Comparison of ENCODE assay signal across 23 cellular contexts in the genomic region with DNA sequence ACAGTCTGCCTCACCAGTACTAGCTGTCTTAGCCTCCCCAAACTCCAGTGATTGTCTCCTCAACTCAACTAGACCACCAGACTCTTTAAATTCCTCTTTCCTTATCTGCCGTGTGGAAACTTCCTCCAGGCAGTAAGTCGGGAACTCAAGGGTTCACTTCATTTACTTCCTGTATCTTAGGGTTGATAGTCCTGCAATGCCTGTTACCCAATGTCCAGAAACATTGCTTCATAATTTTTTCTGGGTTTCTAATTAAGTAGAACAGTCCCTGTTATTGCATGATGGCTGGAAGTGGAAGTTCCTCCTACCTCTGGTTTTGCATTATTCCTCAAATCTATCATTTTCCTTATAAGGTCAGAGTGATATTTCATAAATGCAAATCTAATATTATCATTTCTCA.
DNase-seq lines count a peak whose midpoint lies in the region; TF ChIP-seq lines count a peak whose summit lies in the region.
"Had no signal": no experiment of that assay in that cellular context is flagged by ENCODE, and none has a peak within 500 bp of the region (broad histone marks: within the 10 kb centered on the region; RNA-seq: fewer than 3 reads in every experiment).

No MANE protein-coding gene starts in this region.

- H3K4me2 ChIP-seq in neural progenitor cell: no peak overlapping the region

- no peaks in the 10 kb centered on the region for H3K9me3 ChIP-seq in neural progenitor cell (ENCODE audit: low read depth)
- H3K9me3 ChIP-seq: esophagus muscularis mucosa, heart left ventricle, psoas muscle, testis had no signal

- H3K27me3 Mint-ChIP-seq in dendritic cell treated with granulocyte-macrophage colony-stimulating factor and Interleukin-4, amounts not matched to agents 40 ng/mL and 50 ng/mL, for 4 days: no peaks in the 10 kb centered on the region
- H3K27me3 Mint-ChIP-seq in neural progenitor cell (ENCODE audit: insufficient read depth, low read depth): peaks cover 7% of the 10 kb centered on the region

- peak overlapping the region; percentile 59 for H3K27ac Mint-ChIP-seq in dendritic cell treated with granulocyte-macrophage colony-stimulating factor and Interleukin-4, amounts not matched to agents 40 ng/mL and 50 ng/mL, for 4 days
- no peak overlapping the region for H3K27ac Mint-ChIP-seq in neural progenitor cell
- H3K27ac Mint-ChIP-seq: activated naive CD8-positive, alpha-beta T cell treated with anti-CD3 and anti-CD28 coated beads, Interleukin-2, amount 50 U/mL, for 24 hours; immature natural killer cell; memory B cell; natural killer cell had no signal

- no peak for TF ChIP-seq CTCF in neural progenitor cell (IDR thresholded peaks at IDR 0.05)

- intact Hi-C loops in dendritic cell treated with granulocyte-macrophage colony-stimulating factor and Interleukin-4, amounts not matched to agents 40 ng/mL and 50 ng/mL, for 4 days (cut with micrococcal nuclease): no loop called here

- peaks cover 22% of the 10 kb centered on the region for H3K4me1 Mint-ChIP-seq in dendritic cell treated with granulocyte-macrophage colony-stimulating factor and Interleukin-4, amounts not matched to agents 40 ng/mL and 50 ng/mL, for 4 days (ENCODE audit: low read depth)
- no peaks in the 10 kb centered on the region for H3K4me1 Mint-ChIP-seq in neural progenitor cell
- H3K4me1 Mint-ChIP-seq: immature natural killer cell had no signal

- no peaks in the 10 kb centered on the region for H3F3A ChIP-seq in neural progenitor cell (ENCODE audit: low read depth)

- H3K9ac ChIP-seq in neural progenitor cell: no peak overlapping the region

- no peaks in the 10 kb centered on the region for H3K9me3 Mint-ChIP-seq in dendritic cell treated with granulocyte-macrophage colony-stimulating factor and Interleukin-4, amounts not matched to agents 40 ng/mL and 50 ng/mL, for 4 days
- no peaks in the 10 kb centered on the region for H3K9me3 Mint-ChIP-seq in neural progenitor cell
- H3K9me3 Mint-ChIP-seq: activated naive CD8-positive, alpha-beta T cell treated with anti-CD3 and anti-CD28 coated beads, Interleukin-2, amount 50 U/mL, for 24 hours; memory B cell; natural killer cell had no signal

- H3K27me3 ChIP-seq in neural progenitor cell: no peaks in the 10 kb centered on the region
- H3K27me3 ChIP-seq: testis had no signal

- peak overlapping the region; percentile 9 for H2AFZ ChIP-seq in neural progenitor cell (replicated peaks)

- H3K27ac ChIP-seq in neural progenitor cell: no peak overlapping the region
- H3K27ac ChIP-seq: esophagus muscularis mucosa, psoas muscle, testis had no signal

- H3K4me3 ChIP-seq in neural progenitor cell: no peak overlapping the region
- H3K4me3 ChIP-seq: esophagus muscularis mucosa, heart left ventricle, psoas muscle, testis had no signal

- H3K4me3 Mint-ChIP-seq in dendritic cell treated with granulocyte-macrophage colony-stimulating factor and Interleukin-4, amounts not matched to agents 40 ng/mL and 50 ng/mL, for 4 days: no peak overlapping the region
- no peak overlapping the region for H3K4me3 Mint-ChIP-seq in neural progenitor cell
- H3K4me3 Mint-ChIP-seq: activated naive CD8-positive, alpha-beta T cell treated with anti-CD3 and anti-CD28 coated beads, Interleukin-2, amount 50 U/mL, for 24 hours; immature natural killer cell; memory B cell; natural killer cell had no signal

- H3K79me2 ChIP-seq in neural progenitor cell (ENCODE audit: low read depth): no peaks in the 10 kb centered on the region

- H4K20me1 ChIP-seq in neural progenitor cell (ENCODE audit: low read depth): no peaks in the 10 kb centered on the region

- H3K4me1 ChIP-seq in neural progenitor cell: no peaks in the 10 kb centered on the region
- H3K4me1 ChIP-seq: esophagus muscularis mucosa, psoas muscle, testis had no signal

- H3K36me3 Mint-ChIP-seq in dendritic cell treated with granulocyte-macrophage colony-stimulating factor and Interleukin-4, amounts not matched to agents 40 ng/mL and 50 ng/mL, for 4 days (ENCODE audit: low read depth): no peaks in the 10 kb centered on the region
- no peaks in the 10 kb centered on the region for H3K36me3 Mint-ChIP-seq in neural progenitor cell
- H3K36me3 Mint-ChIP-seq: immature natural killer cell, memory B cell, natural killer cell had no signal

- no peaks in the 10 kb centered on the region for H3K36me3 ChIP-seq in neural progenitor cell
- H3K36me3 ChIP-seq: esophagus muscularis mucosa, heart left ventricle had no signal

- DNase-seq in Kasumi-1 (lab: John Stamatoyannopoulos, UW): peak; percentile 31 to 56
- peak; percentile 59 for DNase-seq in OCI-M1 (lab: John Stamatoyannopoulos, UW)
- no peak for DNase-seq in neural progenitor cell (ENCODE audit: low spot score)
- no peak for DNase-seq in DMS53 (lab: John Stamatoyannopoulos, UW)
- DNase-seq in medulla oblongata (ENCODE audit: extremely low spot score): no peak
- DNase-seq in HT-29 (ENCODE audit: low spot score): no peak
- DNase-seq: activated naive CD8-positive, alpha-beta T cell treated with anti-CD3 and anti-CD28 coated beads, Interleukin-2, amount 50 U/mL, for 24 hours; caudate nucleus; effector CD4-positive, alpha-beta T cell; heart left ventricle; immature natural killer cell; MM.1S; natural killer cell; NCI-H1930; NCI-H446 treated with DMSO at 0.1 percent for 48 hours; NK-92 treated with Interleukin-12 subunit alpha and Interleukin-12 subunit beta, amount 100 ng/mL, for 24 hours; psoas muscle; SHP77 treated with DMSO at 0.1 percent for 48 hours; stimulated activated CD4-positive, alpha-beta T cell treated with anti-CD3 and anti-CD28 coated beads, Interleukin-12 subunit alpha, Interleukin-12 subunit beta, amount 100 ng/mL, for 4 hours; testis had no signal

Comparison
In these comparisons a context has a peak if more than half of its experiments do, and no peak if none do; other contexts are left out.
1. DNase-seq: peak in Kasumi-1 (2 of 2) and OCI-M1 (single experiment); none in neural progenitor cell (single experiment), DMS53 (single experiment), medulla oblongata (single experiment) and HT-29 (single experiment).